In the genomic region with DNA sequence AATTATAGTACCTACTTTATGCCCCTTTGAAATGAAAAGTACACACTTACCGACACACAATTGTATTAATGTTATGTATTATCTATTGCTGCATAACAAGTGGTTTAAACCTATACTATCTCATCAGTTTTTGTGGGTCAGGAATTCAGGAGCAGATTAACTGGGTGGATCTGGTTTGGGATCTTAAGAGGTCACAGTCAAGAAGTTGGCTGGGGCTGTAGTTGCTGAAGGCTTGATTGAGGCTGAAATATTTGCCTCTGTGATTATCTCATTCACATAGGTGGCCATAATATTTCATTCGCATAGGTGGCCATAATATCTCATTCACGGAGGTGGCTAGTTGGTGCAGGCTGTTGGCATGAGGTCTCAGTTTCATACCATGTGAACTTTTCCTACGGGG, we compare ENCODE assay signal across 1 cellular context.
TF ChIP-seq lines count a peak whose summit lies in the region.

No MANE protein-coding gene starts in this region.

TF ChIP-seq in HepG2, 621 proteins besides CTCF, POLR2A, EP300 and RAD21:
- TF ChIP-seq ZNF672 (CRISPR knock-in tag; IDR thresholded peaks at IDR 0.05) = no peak
- TF ChIP-seq, protein P1, sequence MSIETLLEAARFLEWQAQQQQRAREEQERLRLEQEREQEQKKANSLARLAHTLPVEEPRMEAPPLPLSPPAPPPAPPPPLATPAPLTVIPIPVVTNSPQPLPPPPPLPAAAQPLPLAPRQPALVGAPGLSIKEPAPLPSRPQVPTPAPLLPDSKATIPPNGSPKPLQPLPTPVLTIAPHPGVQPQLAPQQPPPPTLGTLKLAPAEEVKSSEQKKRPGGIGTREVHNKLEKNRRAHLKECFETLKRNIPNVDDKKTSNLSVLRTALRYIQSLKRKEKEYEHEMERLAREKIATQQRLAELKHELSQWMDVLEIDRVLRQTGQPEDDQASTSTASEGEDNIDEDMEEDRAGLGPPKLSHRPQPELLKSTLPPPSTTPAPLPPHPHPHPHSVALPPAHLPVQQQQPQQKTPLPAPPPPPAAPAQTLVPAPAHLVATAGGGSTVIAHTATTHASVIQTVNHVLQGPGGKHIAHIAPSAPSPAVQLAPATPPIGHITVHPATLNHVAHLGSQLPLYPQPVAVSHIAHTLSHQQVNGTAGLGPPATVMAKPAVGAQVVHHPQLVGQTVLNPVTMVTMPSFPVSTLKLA (IDR thresholded peaks at IDR 0.05) = peak; percentile 66
